ENCODE assay signal across 8 cellular contexts in genomic region chr12:122295877-122296276, GRCh38.
"Had no signal": no experiment of that assay in that cellular context is flagged by ENCODE, and none has a peak within 500 bp of the region (broad histone marks: within the 10 kb centered on the region; RNA-seq: fewer than 3 reads in every experiment).

No MANE protein-coding gene starts in this region.

- H3K9ac ChIP-seq: KMS-11 had no signal

- DNase-seq: IMR-90, KBM-7, KG1 had no signal

- FAIRE-seq: HepG2, HTR-8/SVneo had no signal

- H3K4me2 ChIP-seq: KMS-11 had no signal

- H3K9me3 Mint-ChIP-seq: IgD-negative memory B cell had no signal

- H3K27ac ChIP-seq: HL-60, KMS-11 had no signal

- H3K4me3 Mint-ChIP-seq: IgD-negative memory B cell had no signal

- H3K27me3 Mint-ChIP-seq: IgD-negative memory B cell had no signal

- ATAC-seq: HepG2 had no signal
